In genomic region chr19:1244693-1245451, GRCh38 we compare ENCODE assay signal across 8 cellular contexts. TPM values are rescaled to one million over a fixed set of nuclear protein-coding genes. Genes with fewer than 3 reads are reported as not detected.
A peak's percentile ranks its signal among the peaks of the same experiment; 100 is the strongest.
DNase-seq lines count a peak whose midpoint lies in the region; ATAC-seq and TF ChIP-seq lines count a peak whose summit lies in the region.

No MANE protein-coding gene starts in this region.

- H3K36me3 ChIP-seq in uterus, result no peaks in the 10 kb centered on the region

- intact Hi-C loops in uterus (cut with DNase I; ENCODE audit: low total_unique reads), result loop anchor here (1.0 kb wide), 1 partner anchor 21 kb away; no protein-coding TSS in a partner anchor

- ATAC-seq in HG03460 (IDR thresholded peaks at IDR 0.05; ENCODE audit: unreplicated experiment), result no peak
- ATAC-seq in GM21737 (IDR thresholded peaks at IDR 0.05; ENCODE audit: unreplicated experiment), result no peak
- ATAC-seq in GM18907 (IDR thresholded peaks at IDR 0.05; ENCODE audit: unreplicated experiment), result no peak

- TF ChIP-seq CTCF in cardiac fibroblast (IDR thresholded peaks at IDR 0.05; ENCODE audit: low read depth, low read length) (no peak), uterus (IDR thresholded peaks at IDR 0.05) (no peak)

- H3K4me1 ChIP-seq in mononuclear cell (ENCODE audit: insufficient read depth, low read length), result peaks cover 61% of the 10 kb centered on the region
- H3K4me1 ChIP-seq in uterus, result peaks cover 0 to 18% of the 10 kb centered on the region in 2 donors

- H3K27me3 ChIP-seq in mononuclear cell (ENCODE audit: insufficient read depth, low read length) (no peaks in the 10 kb centered on the region), uterus (no peaks in the 10 kb centered on the region)

- peak overlapping the region; percentile 88 to 97 for H3K27ac ChIP-seq in uterus

- no peak for TF ChIP-seq POLR2A in uterus (IDR thresholded peaks at IDR 0.05)

- no peaks in the 10 kb centered on the region for H3K9me3 ChIP-seq in mononuclear cell (ENCODE audit: low read depth, low read length)
- no peaks in the 10 kb centered on the region for H3K9me3 ChIP-seq in uterus

- peak overlapping the region; percentile 0 to 21 for H3K4me3 ChIP-seq in cardiac fibroblast (replicated peaks in 1 of 2; ENCODE audit: low read depth in 2 of 2, low read length in 2 of 2)
- H3K4me3 ChIP-seq in mononuclear cell (ENCODE audit: low read length), result peak overlapping the region; percentile 15
- H3K4me3 ChIP-seq in uterus, result no peak overlapping the region

- peak; percentile 69 for DNase-seq in activated CD8-positive, alpha-beta memory T cell treated with anti-CD3 and anti-CD28 coated beads for 24 hours
- no peak for DNase-seq in activated CD8-positive, alpha-beta memory T cell treated with anti-CD3 and anti-CD28 coated beads, Interleukin-2, amount 50 U/mL, for 48 hours
- DNase-seq in cardiac fibroblast (ENCODE audit: low read depth in 2 of 2) (no peak), uterus (peak; percentile 57 to 66)

RNA-seq across cellular contexts. Expression of gene ATP5F1D, which starts 3.3 kb away (rescaled TPM):
- total RNA-seq in mononuclear cell (10.4 TPM), uterus (100 to 1,000 TPM in 2 of 4 donors, 10 to 100 TPM in 1, 1 to 10 TPM in 1; 4.7 to 164 (median 68.9) TPM)

RNA-seq across cellular contexts. Expression of gene MIDN, which starts 3.5 kb away (rescaled TPM):
- 67.0 TPM for total RNA-seq in mononuclear cell
- total RNA-seq in uterus, result 100 to 1,000 TPM in 1 of 4 donors, 10 to 100 TPM in 2, under 1 TPM in 1; 0.77 to 108 (median 15.0) TPM

RNA-seq across cellular contexts. Expression of gene CBARP, which starts 7.1 kb away (rescaled TPM):
- total RNA-seq in mononuclear cell (not detected), uterus (1 to 10 TPM in 2 of 4 donors, under 1 TPM in 1, not detected in 1; 0.26 to 1.5 (median 1.0) TPM)

RNA-seq across cellular contexts. Expression of gene CIRBP, which starts 24.3 kb away (rescaled TPM):
- total RNA-seq in mononuclear cell (455 TPM), uterus (100 to 1,000 TPM; 235 to 950 (median 535) TPM)

RNA-seq across cellular contexts. Expression of gene FAM174C, which starts 30.5 kb away (rescaled TPM):
- total RNA-seq in mononuclear cell (16.3 TPM), uterus (10 to 100 TPM in 2 of 4 donors, 1 to 10 TPM in 2; 2.1 to 24.3 (median 7.1) TPM)

Comparison
In these comparisons a context has a peak if more than half of its experiments do, and no peak if none do; other contexts are left out.
1. DNase-seq: peak in activated CD8-positive, alpha-beta memory T cell treated with anti-CD3 and anti-CD28 coated beads for 24 hours (single experiment) and uterus (2 of 2); none in activated CD8-positive, alpha-beta memory T cell treated with anti-CD3 and anti-CD28 coated beads, Interleukin-2, amount 50 U/mL, for 48 hours (single experiment) and cardiac fibroblast (0 of 2).
2. H3K4me3 ChIP-seq: peak in cardiac fibroblast (2 of 2) and mononuclear cell (single experiment); none in uterus (0 of 2).